Comparison of ENCODE assay signal across 23 cellular contexts in the genomic region with DNA sequence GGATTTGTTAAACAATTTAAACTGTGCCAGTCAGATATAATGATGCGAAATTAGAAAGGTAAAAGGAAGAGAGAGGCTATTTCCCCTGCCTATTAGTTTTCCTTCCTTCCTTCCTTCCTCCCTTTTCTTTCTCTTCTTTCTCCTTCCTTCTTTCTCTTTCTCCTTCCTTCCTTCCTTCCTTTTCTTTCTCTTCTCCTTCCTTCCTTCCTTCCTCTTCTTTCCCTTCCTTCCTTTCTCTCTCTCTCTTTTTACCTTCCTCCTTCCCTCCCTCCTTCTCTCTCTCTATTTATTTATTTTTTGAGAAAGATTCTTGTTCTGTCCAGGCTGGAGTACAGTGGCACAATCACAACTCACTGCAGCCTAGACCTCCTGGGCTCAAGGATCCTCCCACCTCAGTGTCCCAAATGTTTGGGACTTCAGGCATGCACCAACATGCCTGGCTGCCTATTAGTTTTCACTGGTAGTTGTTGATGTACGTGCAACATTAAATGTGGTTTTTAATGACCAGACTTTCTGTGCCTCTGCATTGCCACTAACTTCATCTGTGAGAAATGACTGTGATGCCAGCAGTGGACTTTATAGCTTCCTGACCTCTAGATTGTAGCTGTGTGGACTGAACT. TPM values are rescaled to one million over a fixed set of nuclear protein-coding genes. Genes with fewer than 3 reads are reported as not detected.
DNase-seq lines count a peak whose midpoint lies in the region; ATAC-seq and TF ChIP-seq lines count a peak whose summit lies in the region.
"Had no signal": no experiment of that assay in that cellular context is flagged by ENCODE, and none has a peak within 500 bp of the region (broad histone marks: within the 10 kb centered on the region; RNA-seq: fewer than 3 reads in every experiment).

No MANE protein-coding gene starts in this region.

- DNase-seq in NCI-H748 (lab: John Stamatoyannopoulos, UW; ENCODE audit: unreplicated experiment) (peak; percentile 23), NCI-H748 treated with DMSO at 0.1 percent for 48 hours (lab: John Stamatoyannopoulos, UW) (no peak), NCI-H69 (lab: John Stamatoyannopoulos, UW) (peak; percentile 74), esophagus squamous epithelium (lab: John Stamatoyannopoulos, UW) (no peak), smooth muscle cell (lab: John Stamatoyannopoulos, UW; ENCODE audit: unreplicated experiment) (no peak), NCI-H187 (lab: John Stamatoyannopoulos, UW) (no peak)
- DNase-seq: activated CD4-positive, alpha-beta T cell treated with anti-CD3 and anti-CD28 coated beads for 1 hour; activated CD8-positive, alpha-beta memory T cell treated with anti-CD3 and anti-CD28 coated beads, Interleukin-2, amount 10 ng/mL, durations not matched to agents 7 days and 5 days; activated effector memory CD4-positive, alpha-beta T cell treated with anti-CD3 and anti-CD28 coated beads, Interleukin-2, amount 50 U/mL, for 16 hours; C1 segment of cervical spinal cord; colonic mucosa; left ventricle myocardium superior; MV-4-11; NCI-H2081 treated with DMSO at 0.1 percent for 48 hours; NCI-H524 treated with DMSO at 0.1 percent for 48 hours; spleen; stimulated activated naive B cell treated with anti-CD40 and anti-IgM and Interleukin-4, amounts not matched to agents 10 μg/mL and 1 μg/mL and 100 μg/mL, for 72 hours; upper lobe of left lung had no signal

- no peak overlapping the region for H3K9ac ChIP-seq in smooth muscle cell (ENCODE audit: low read depth)
- H3K9ac ChIP-seq: parathyroid adenoma had no signal

- peak overlapping the region; percentile 2 for H2AFZ ChIP-seq in smooth muscle cell (ENCODE audit: low read depth)
- H2AFZ ChIP-seq: parathyroid adenoma had no signal

- H3K4me1 ChIP-seq in esophagus squamous epithelium (peaks cover 13 to 91% (median 37%) of the 10 kb centered on the region in 3 donors), smooth muscle cell (ENCODE audit: low read depth) (no peaks in the 10 kb centered on the region)
- H3K4me1 ChIP-seq: colonic mucosa, upper lobe of left lung had no signal

- H3K4me2 ChIP-seq in smooth muscle cell, result peak overlapping the region; percentile 50
- H3K4me2 ChIP-seq: A549 had no signal

- no peaks in the 10 kb centered on the region for H3K36me3 ChIP-seq in esophagus squamous epithelium
- H3K36me3 ChIP-seq in smooth muscle cell (ENCODE audit: low read depth), result no peaks in the 10 kb centered on the region
- H3K36me3 ChIP-seq: colonic mucosa, SJSA1, upper lobe of left lung had no signal

- no peaks in the 10 kb centered on the region for H3K79me2 ChIP-seq in smooth muscle cell (ENCODE audit: low read depth)
- H3K79me2 ChIP-seq: parathyroid adenoma had no signal

- H3K9me3 ChIP-seq in esophagus squamous epithelium (no peaks in the 10 kb centered on the region), smooth muscle cell (replicated peaks; ENCODE audit: low read depth) (no peaks in the 10 kb centered on the region)
- H3K9me3 ChIP-seq: A549, colonic mucosa, SJSA1, spleen, upper lobe of left lung had no signal

- ATAC-seq in HG03039 (IDR thresholded peaks at IDR 0.05; ENCODE audit: unreplicated experiment) (no peak), HG02759 (IDR thresholded peaks at IDR 0.05; ENCODE audit: unreplicated experiment) (no peak)
- ATAC-seq: activated CD8-positive, alpha-beta memory T cell treated with anti-CD3 and anti-CD28 coated beads, Interleukin-2, amount 10 ng/mL, durations not matched to agents 7 days and 5 days; stimulated activated naive B cell treated with anti-CD40 and anti-IgM and Interleukin-4, amounts not matched to agents 10 μg/mL and 1 μg/mL and 100 μg/mL, for 72 hours had no signal

- no peak for TF ChIP-seq POLR2A in esophagus squamous epithelium (IDR thresholded peaks at IDR 0.05)

- 63 to 67% methylated on average over 2 of the region's 2 CpGs for WGBS in esophagus squamous epithelium, 2 donors
- 68% methylated on average over 2 of the region's 2 CpGs for WGBS in smooth muscle cell (ENCODE audit: low lambda C conversion rate)

- H3K4me3 ChIP-seq in esophagus squamous epithelium (peak overlapping the region; percentile 17 to 32 (median 28)), smooth muscle cell (no peak overlapping the region)
- H3K4me3 ChIP-seq: A549, colonic mucosa, SJSA1, spleen, upper lobe of left lung had no signal

- no peaks in the 10 kb centered on the region for H4K20me1 ChIP-seq in smooth muscle cell (ENCODE audit: low read depth)

- peaks cover 5% of the 10 kb centered on the region for H3F3A ChIP-seq in smooth muscle cell (ENCODE audit: low read depth)

- TF ChIP-seq CTCF in esophagus squamous epithelium (IDR thresholded peaks at IDR 0.05), result no peak
- no peak for TF ChIP-seq CTCF in smooth muscle cell (IDR thresholded peaks at IDR 0.05; ENCODE audit: borderline replicate concordance, insufficient read depth, poor library complexity, severe bottlenecking)

- H3K27me3 ChIP-seq in esophagus squamous epithelium (no peaks in the 10 kb centered on the region), smooth muscle cell (ENCODE audit: low read depth) (no peaks in the 10 kb centered on the region)
- H3K27me3 ChIP-seq: colonic mucosa, SJSA1, spleen, upper lobe of left lung had no signal

- intact Hi-C loops in esophagus squamous epithelium (cut with DNase I), result no loop called here

- H3K27ac ChIP-seq in esophagus squamous epithelium (peak overlapping the region; percentile 82 to 91 (median 87)), smooth muscle cell (ENCODE audit: low read depth) (peak overlapping the region; percentile 20)
- H3K27ac ChIP-seq: A549, colonic mucosa, parathyroid adenoma, SJSA1, spleen, upper lobe of left lung had no signal

RNA-seq across cellular contexts. Expression of gene NFE2L2, which starts 48.7 kb away (rescaled TPM):
- total RNA-seq in esophagus squamous epithelium (100 to 1,000 TPM; 147 to 315 (median 189) TPM), smooth muscle cell (110 and 118 TPM in 2 replicates)
- polyA plus RNA-seq in smooth muscle cell, result 64.4 and 68.9 TPM in 2 replicates

Comparison
In these comparisons a context has a peak if more than half of its experiments do, and no peak if none do; other contexts are left out.
1. DNase-seq: peak in NCI-H748 (single experiment) and NCI-H69 (single experiment); none in NCI-H748 treated with DMSO at 0.1 percent for 48 hours (single experiment), esophagus squamous epithelium (single experiment), smooth muscle cell (single experiment) and NCI-H187 (0 of 2).